In the genomic region with DNA sequence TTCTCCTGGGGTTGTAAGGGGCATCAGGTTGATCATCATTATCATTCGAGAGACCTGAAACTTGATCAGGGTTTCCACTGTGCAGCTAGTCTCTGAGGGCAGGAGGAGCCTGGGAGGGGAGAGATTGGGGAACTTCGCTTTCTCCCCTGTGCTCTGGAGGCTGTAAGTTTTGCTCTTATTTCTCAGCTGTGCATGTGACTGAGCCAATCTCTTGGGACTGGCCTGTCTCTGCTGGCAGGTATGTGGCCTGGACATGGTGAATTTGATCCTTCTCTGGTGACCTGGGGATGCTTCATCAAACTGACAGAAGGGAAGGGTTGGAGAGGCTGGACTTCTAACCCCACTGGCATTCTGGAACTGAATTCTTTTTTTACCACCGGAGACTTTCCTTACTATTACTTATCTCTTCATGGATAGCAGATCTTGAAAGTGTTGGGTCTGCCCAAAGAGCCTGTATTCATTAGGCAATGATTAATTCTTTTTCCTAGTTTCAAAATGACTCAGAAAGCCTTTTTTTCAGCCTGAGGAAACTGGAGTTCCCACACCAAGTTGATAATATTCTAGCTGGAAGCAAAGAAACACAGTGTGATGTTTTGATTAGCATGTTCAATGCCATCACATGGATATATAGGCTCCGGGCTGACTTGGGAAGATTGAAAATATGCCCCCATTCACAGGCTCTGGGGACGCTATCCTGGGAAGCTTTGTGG, we compare ENCODE assay signal across 13 cellular contexts. TPM values are rescaled to one million over a fixed set of nuclear protein-coding genes. Genes with fewer than 3 reads are reported as not detected.
DNase-seq lines count a peak whose midpoint lies in the region; ATAC-seq and TF ChIP-seq lines count a peak whose summit lies in the region.
"Had no signal": no experiment of that assay in that cellular context is flagged by ENCODE, and none has a peak within 500 bp of the region (broad histone marks: within the 10 kb centered on the region; RNA-seq: fewer than 3 reads in every experiment).

No MANE protein-coding gene starts in this region.

- H2BK5ac ChIP-seq in neuronal stem cell (ENCODE audit: low read length) = no peak overlapping the region

- no peak overlapping the region for H2AK5ac ChIP-seq in neuronal stem cell (ENCODE audit: low read depth, low read length)

- H3K4ac ChIP-seq in neuronal stem cell (ENCODE audit: low read length) = no peak overlapping the region

- H3K9me3 ChIP-seq in neuronal stem cell (replicated peaks in 1 of 2; ENCODE audit: control insufficient read depth in 2 of 2, insufficient read depth in 1 of 2, low read depth in 1 of 2, low read length in 2 of 2) = peaks cover 9 to 19% of the 10 kb centered on the region in 2 donors
- H3K9me3 ChIP-seq: psoas muscle, upper lobe of left lung had no signal

- H3K27ac Mint-ChIP-seq in nephron progenitor cell = peak overlapping the region; percentile 66

- no peak overlapping the region for H3K14ac ChIP-seq in neuronal stem cell (ENCODE audit: low read length)

- H3K4me1 Mint-ChIP-seq in nephron progenitor cell = peaks cover 75% of the 10 kb centered on the region

- no peak overlapping the region for H4K8ac ChIP-seq in neuronal stem cell (ENCODE audit: low read depth, low read length)

- H2AFZ ChIP-seq in neuronal stem cell (ENCODE audit: low read length) = no peak overlapping the region

- peaks cover 29% of the 10 kb centered on the region for H3K36me3 Mint-ChIP-seq in nephron progenitor cell (ENCODE audit: low read depth)

- no peak overlapping the region for H3K27ac ChIP-seq in neuronal stem cell (replicated peaks; ENCODE audit: low read length)
- H3K27ac ChIP-seq: C4-2B, psoas muscle had no signal

- H3K4me1 ChIP-seq in neuronal stem cell (ENCODE audit: control insufficient read depth in 2 of 2, insufficient read depth in 1 of 2, low read depth in 1 of 2, low read length in 2 of 2) = peaks cover 26 to 28% of the 10 kb centered on the region in 2 donors

- H3K9me3 Mint-ChIP-seq in nephron progenitor cell = peaks cover 20% of the 10 kb centered on the region

- H3K4me3 ChIP-seq in fibroblast of pulmonary artery (replicated peaks; ENCODE audit: low read depth, low read length) (no peak overlapping the region), neuronal stem cell (ENCODE audit: low read length in 2 of 2) (no peak overlapping the region)
- H3K4me3 ChIP-seq: psoas muscle, upper lobe of left lung had no signal

- H3K36me3 ChIP-seq in neuronal stem cell (replicated peaks in 1 of 2; ENCODE audit: control insufficient read depth in 2 of 2, insufficient read depth in 2 of 2, low read length in 2 of 2) = peaks cover 26 to 48% of the 10 kb centered on the region in 2 donors
- H3K36me3 ChIP-seq: upper lobe of left lung had no signal

- H2BK12ac ChIP-seq in neuronal stem cell (ENCODE audit: low read length) = no peak overlapping the region

- H3K27me3 Mint-ChIP-seq in nephron progenitor cell (ENCODE audit: low read depth, poor library complexity) = no peaks in the 10 kb centered on the region

- TF ChIP-seq CTCF in fibroblast of pulmonary artery (IDR thresholded peaks at IDR 0.05; ENCODE audit: low read length, missing control alignments) (no peak), nephron progenitor cell (IDR thresholded peaks at IDR 0.05) (no peak)

- no peak overlapping the region for H3K4me2 ChIP-seq in neuronal stem cell (ENCODE audit: insufficient read depth, low read length, poor library complexity, severe bottlenecking)

- ATAC-seq in SK-N-SH treated with all-trans-retinoic acid at 6 μM for 48 hours = peak; percentile 17
- no peak for ATAC-seq in GM19351 (IDR thresholded peaks at IDR 0.05; ENCODE audit: unreplicated experiment)
- ATAC-seq: psoas muscle had no signal

- WGBS in neuronal stem cell (ENCODE audit: extremely low coverage in 2 of 2, insufficient read length in 2 of 2, insufficient replicate concordance in 1 of 2), 2 donors = no CpG with 5 or more reads among the region's 5 CpGs

- no peak overlapping the region for H2BK120ac ChIP-seq in neuronal stem cell (ENCODE audit: low read depth, low read length)

- no peak overlapping the region for H3K9ac ChIP-seq in neuronal stem cell (ENCODE audit: low read depth, low read length, poor library complexity)

- no peak overlapping the region for H2BK15ac ChIP-seq in neuronal stem cell (ENCODE audit: low read length)

- DNase-seq in EH (ENCODE audit: low read depth) = peak; percentile 37
- DNase-seq in fibroblast of pulmonary artery (ENCODE audit: low read depth) = peak; percentile 36
- peak; percentile 41 for DNase-seq in nephron progenitor cell
- DNase-seq in neuronal stem cell (ENCODE audit: low spot score) = no peak
- no peak for DNase-seq in AG08395 (ENCODE audit: low spot score)
- DNase-seq: activated naive CD4-positive, alpha-beta T cell treated with Interleukin-2 at 50 U/mL for 16 hours; NCI-H1092 treated with DMSO at 0.1 percent for 48 hours; psoas muscle; stimulated activated CD4-positive, alpha-beta T cell treated with anti-CD3 and anti-CD28 coated beads, Interleukin-2, amount 100 ng/mL, for 24 hours; upper lobe of left lung had no signal

- H3K79me1 ChIP-seq in neuronal stem cell (ENCODE audit: low read depth, low read length) = peaks cover 6% of the 10 kb centered on the region

- H4K91ac ChIP-seq in neuronal stem cell (ENCODE audit: low read depth, low read length, poor library complexity) = no peak overlapping the region

- H3K27me3 ChIP-seq in neuronal stem cell (ENCODE audit: control insufficient read depth in 3 of 3, insufficient read depth in 3 of 3, low read depth in 1 of 3, low read length in 3 of 3) = no peaks in the 10 kb centered on the region
- H3K27me3 ChIP-seq: upper lobe of left lung had no signal

- H3K23ac ChIP-seq in neuronal stem cell (ENCODE audit: low read depth, low read length, poor library complexity) = no peak overlapping the region

- H3K18ac ChIP-seq in neuronal stem cell (ENCODE audit: low read length) = no peak overlapping the region

- peak overlapping the region; percentile 60 for H3K4me3 Mint-ChIP-seq in nephron progenitor cell

TF ChIP-seq in SK-N-SH treated with all-trans-retinoic acid at 6 μM for 48 hours, 23 proteins besides CTCF, POLR2A, EP300 and RAD21:
- TF ChIP-seq ESRRG (CRISPR knock-in tag; IDR thresholded peaks at IDR 0.05) (no peak), TOX (CRISPR knock-in tag; IDR thresholded peaks at IDR 0.05; ENCODE audit: borderline replicate concordance) (no peak), GLIS3 (CRISPR knock-in tag; IDR thresholded peaks at IDR 0.05) (no peak), BACH2 (CRISPR knock-in tag; IDR thresholded peaks at IDR 0.05; ENCODE audit: borderline replicate concordance) (no peak), ZC3H10 (CRISPR knock-in tag; IDR thresholded peaks at IDR 0.05) (no peak), RARB (CRISPR knock-in tag; IDR thresholded peaks at IDR 0.05) (no peak)
- TF ChIP-seq, protein P1, sequence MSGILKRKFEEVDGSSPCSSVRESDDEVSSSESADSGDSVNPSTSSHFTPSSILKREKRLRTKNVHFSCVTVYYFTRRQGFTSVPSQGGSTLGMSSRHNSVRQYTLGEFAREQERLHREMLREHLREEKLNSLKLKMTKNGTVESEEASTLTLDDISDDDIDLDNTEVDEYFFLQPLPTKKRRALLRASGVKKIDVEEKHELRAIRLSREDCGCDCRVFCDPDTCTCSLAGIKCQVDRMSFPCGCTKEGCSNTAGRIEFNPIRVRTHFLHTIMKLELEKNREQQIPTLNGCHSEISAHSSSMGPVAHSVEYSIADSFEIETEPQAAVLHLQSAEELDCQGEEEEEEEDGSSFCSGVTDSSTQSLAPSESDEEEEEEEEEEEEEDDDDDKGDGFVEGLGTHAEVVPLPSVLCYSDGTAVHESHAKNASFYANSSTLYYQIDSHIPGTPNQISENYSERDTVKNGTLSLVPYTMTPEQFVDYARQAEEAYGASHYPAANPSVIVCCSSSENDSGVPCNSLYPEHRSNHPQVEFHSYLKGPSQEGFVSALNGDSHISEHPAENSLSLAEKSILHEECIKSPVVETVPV (CRISPR knock-in tag; IDR thresholded peaks at IDR 0.05) = no peak

RNA-seq across cellular contexts. Expression of a gene that starts 36.5 kb away (rescaled TPM):
- polyA plus RNA-seq in neuronal stem cell (2013, experiment 1 of 2) = 144 TPM
- 146 TPM for polyA plus RNA-seq in neuronal stem cell (2013, experiment 2 of 2)

Comparison
In these comparisons a context has a peak if more than half of its experiments do, and no peak if none do; other contexts are left out.
1. DNase-seq: peak in EH (single experiment), fibroblast of pulmonary artery (single experiment) and nephron progenitor cell (single experiment); none in neuronal stem cell (single experiment) and AG08395 (single experiment).